29 cellular contexts compared by ENCODE assay signal in the genomic region with DNA sequence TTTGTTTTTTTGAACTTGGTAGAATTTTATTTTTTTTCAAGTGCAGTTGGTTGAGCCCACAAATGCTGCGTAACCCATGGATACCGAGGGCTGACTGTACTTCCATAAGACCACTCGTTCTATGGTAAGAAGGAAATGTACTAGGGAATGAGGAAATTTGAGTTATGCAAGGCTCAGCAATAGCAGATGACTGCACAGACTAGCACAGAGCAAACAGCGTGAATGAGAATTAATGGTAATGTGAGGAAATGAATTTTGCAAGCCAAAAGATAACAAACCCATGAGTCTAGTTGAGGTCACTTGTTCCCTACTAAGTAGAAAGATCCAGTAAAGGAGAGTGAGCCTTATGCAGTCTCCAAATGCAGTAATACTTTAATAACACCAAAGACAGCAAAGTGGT. TPM values are rescaled to one million over a fixed set of nuclear protein-coding genes. Genes with fewer than 3 reads are reported as not detected.
"Had no signal": no experiment of that assay in that cellular context is flagged by ENCODE, and none has a peak within 500 bp of the region (broad histone marks: within the 10 kb centered on the region; RNA-seq: fewer than 3 reads in every experiment).

No MANE protein-coding gene starts in this region.

- H3K36me3 ChIP-seq: left ventricle myocardium inferior, ovary, right atrium auricular region, right lobe of liver, tibial nerve, vagina had no signal

- ATAC-seq: natural killer cell; right lobe of liver; stimulated activated memory B cell treated with anti-CD40 and anti-IgM and Interleukin-4, amounts not matched to agents 10 μg/mL and 1 μg/mL and 100 μg/mL, for 72 hours; stimulated activated naive CD8-positive, alpha-beta T cell treated with anti-CD3 and anti-CD28 coated beads, Interleukin-15, amount 100 ng/mL, for 72 hours had no signal

- H3K27me3 ChIP-seq: ovary, right atrium auricular region, vagina had no signal

- DNase-seq: islet precursor cell; left ventricle myocardium inferior; mesendoderm; naive B cell; natural killer cell; nephron progenitor cell; ovary; right lobe of liver; stimulated activated CD4-positive, alpha-beta T cell treated with anti-CD3 and anti-CD28 coated beads, Interleukin-1b, Interleukin-23, amount 100 ng/mL, for 48 hours; stimulated activated CD4-positive, alpha-beta T cell treated with anti-CD3 and anti-CD28 coated beads, Interleukin-2, amount 100 ng/mL, for 48 hours; stimulated activated CD4-positive, alpha-beta T cell treated with anti-CD3 and anti-CD28 coated beads, Interleukin-4, amount 100 ng/mL, for 4 hours; stimulated activated CD8-positive, alpha-beta memory T cell treated with anti-CD3 and anti-CD28 coated beads, Interleukin-4, amount 100 ng/mL, for 48 hours; stimulated activated naive CD4-positive, alpha-beta T cell treated with Interleukin-2 at 50 U/mL for 16 hours; stimulated activated naive CD8-positive, alpha-beta T cell treated with anti-CD3 and anti-CD28 coated beads, Interleukin-15, amount 100 ng/mL, for 72 hours; substantia nigra had no signal

- H3K9me3 ChIP-seq: left ventricle myocardium inferior, ovary, right lobe of liver, vagina had no signal

- H3K4me1 ChIP-seq: left ventricle myocardium inferior, right atrium auricular region, right lobe of liver, tibial nerve, vagina had no signal

- H3K4me3 ChIP-seq: left ventricle myocardium inferior, lung, ovary, right atrium auricular region, right lobe of liver, smooth muscle cell, tibial nerve, vagina had no signal

- H3K27ac ChIP-seq: left ventricle myocardium inferior, ovary, right atrium auricular region, right lobe of liver, tibial nerve, vagina had no signal

RNA-seq across cellular contexts. Expression of a gene that starts 50.3 kb away (rescaled TPM):
- total RNA-seq: kidney epithelial cell, left ventricle myocardium inferior, lower leg skin, lung, mononuclear cell, natural killer cell, omental fat pad, ovary, pulmonary artery endothelial cell, renal cortical epithelial cell, right atrium auricular region, right lobe of liver, skeletal muscle tissue, smooth muscle cell, tibial nerve, urinary bladder, vagina had no signal
